In genomic region chr7:141590666-141591065, GRCh38 we compare ENCODE assay signal across 18 cellular contexts. TPM values are rescaled to one million over a fixed set of nuclear protein-coding genes. Genes with fewer than 3 reads are reported as not detected.
A peak's percentile ranks its signal among the peaks of the same experiment; 100 is the strongest.
DNase-seq lines count a peak whose midpoint lies in the region; ATAC-seq, FAIRE-seq and TF ChIP-seq lines count a peak whose summit lies in the region.
"Had no signal": no experiment of that assay in that cellular context is flagged by ENCODE, and none has a peak within 500 bp of the region (broad histone marks: within the 10 kb centered on the region; RNA-seq: fewer than 3 reads in every experiment).

No MANE protein-coding gene starts in this region.

- H4K20me1 ChIP-seq in GM23248 (ENCODE audit: insufficient read depth) (no peaks in the 10 kb centered on the region), mammary epithelial cell (ENCODE audit: insufficient read depth, low read length) (no peaks in the 10 kb centered on the region)

- H2AFZ ChIP-seq in GM23248 (no peak overlapping the region), mammary epithelial cell (ENCODE audit: low read depth, low read length) (no peak overlapping the region)
- H2AFZ ChIP-seq: PC-9 had no signal

- intact Hi-C loops in mammary epithelial cell (cut with micrococcal nuclease) (no loop called here), adrenal gland (cut with DNase I) (no loop called here)

- no peak for TF ChIP-seq POLR2A in adrenal gland (IDR thresholded peaks at IDR 0.05)

- H3K27ac ChIP-seq in GM23248 (no peak overlapping the region), mammary epithelial cell (ENCODE audit: insufficient read depth, low read depth, low read length) (no peak overlapping the region), adrenal gland (no peak overlapping the region)
- H3K27ac ChIP-seq: ascending aorta, PC-9, sigmoid colon, SJSA1, tibial artery had no signal

- no peak overlapping the region for H3K9ac ChIP-seq in GM23248
- no peak overlapping the region for H3K9ac ChIP-seq in mammary epithelial cell (ENCODE audit: insufficient read depth, low read length)

- H3F3A ChIP-seq in GM23248 (ENCODE audit: insufficient read depth): peaks cover 25% of the 10 kb centered on the region

- DNase-seq in GM18507 (ENCODE audit: extremely low spot score, insufficient read length, low read depth) (no peak), GM23248 (peak; percentile 1), mammary epithelial cell (peak; percentile 57), iris pigment epithelial cell (ENCODE audit: low read depth) (peak; percentile 76), adrenal gland (no peak), GM13977 (ENCODE audit: low spot score) (no peak)
- DNase-seq: DMS79 treated with DMSO at 0.1 percent for 48 hours; foreskin melanocyte; NCI-H1436; NCI-H774; PC-9; sigmoid colon; stimulated activated naive B cell treated with anti-CD40 and anti-IgM and Interleukin-4, amounts not matched to agents 10 μg/mL and 1 μg/mL and 100 μg/mL, for 72 hours; tibial artery had no signal

- no peak overlapping the region for H3K4me3 ChIP-seq in GM23248
- H3K4me3 ChIP-seq in mammary epithelial cell (replicated peaks in 1 of 3; ENCODE audit: insufficient read depth in 1 of 3, low read depth in 2 of 3, low read length in 3 of 3): no peak overlapping the region
- H3K4me3 ChIP-seq in adrenal gland: no peak overlapping the region
- H3K4me3 ChIP-seq: ascending aorta, PC-9, sigmoid colon, SJSA1, tibial artery had no signal

- H3K36me3 ChIP-seq in GM23248 (ENCODE audit: low read depth): no peaks in the 10 kb centered on the region
- H3K36me3 ChIP-seq in mammary epithelial cell (ENCODE audit: insufficient read depth, low read length): no peaks in the 10 kb centered on the region
- H3K36me3 ChIP-seq in adrenal gland (replicated peaks in 1 of 2): no peaks in the 10 kb centered on the region

- BruUV-seq in mammary epithelial cell (replicated peaks; lab: Mats Ljungman, UMichigan): no TSS peak

- peaks cover 9% of the 10 kb centered on the region; the same call in 1 of the 2 replicates for H3K79me2 ChIP-seq in GM23248 (ENCODE audit: insufficient read depth)
- H3K79me2 ChIP-seq in mammary epithelial cell (ENCODE audit: insufficient read depth, low read length): peaks cover 4% of the 10 kb centered on the region

- dilution Hi-C loops in mammary epithelial cell (cut with HindIII; ENCODE audit: low sequenced_read_pairs): no loop called here

- CTCF ChIA-PET in mammary epithelial cell (lab: Charles Lee; ENCODE audit: low non-redundant PET): interaction anchor here (0.5 kb wide), 1 partner anchor 338 kb away, joined by 3 read pairs; no protein-coding TSS in a partner anchor

- no peaks in the 10 kb centered on the region for H3K27me3 ChIP-seq in GM23248 (replicated peaks; ENCODE audit: insufficient read depth)
- H3K27me3 ChIP-seq in mammary epithelial cell (ENCODE audit: insufficient read depth, low read length): no peaks in the 10 kb centered on the region
- no peaks in the 10 kb centered on the region for H3K27me3 ChIP-seq in adrenal gland
- H3K27me3 ChIP-seq: ascending aorta, sigmoid colon, SJSA1, tibial artery had no signal

- no peak for ATAC-seq in GM18517 (IDR thresholded peaks at IDR 0.05; ENCODE audit: unreplicated experiment)
- ATAC-seq: stimulated activated naive B cell treated with anti-CD40 and anti-IgM and Interleukin-4, amounts not matched to agents 10 μg/mL and 1 μg/mL and 100 μg/mL, for 72 hours had no signal

- WGBS in GM23248 (ENCODE audit: low coverage in 1 of 2, low lambda C conversion rate in 2 of 2, missing lambda C conversion rate in 2 of 2), 2 experiments: 96 to 97% methylated on average over 3 of the region's 3 CpGs
- WGBS in mammary epithelial cell (ENCODE audit: low coverage, missing lambda C conversion rate): 87% methylated on average over 3 of the region's 3 CpGs
- WGBS in adrenal gland, 4 donors: 85 to 97% (median 91%) methylated on average over 3 of the region's 3 CpGs

- no peak for TF ChIP-seq CTCF in mammary epithelial cell (conservative IDR thresholded peaks at IDR 0.05 in 1 of 2, IDR thresholded peaks at IDR 0.05 in 1 of 2; ENCODE audit: extremely low read depth in 1 of 2, insufficient read depth in 1 of 2, low read depth in 1 of 2, low read length in 2 of 2)
- no peak for TF ChIP-seq CTCF in adrenal gland (IDR thresholded peaks at IDR 0.05)
- TF ChIP-seq CTCF in GM13977 (IDR thresholded peaks at IDR 0.05; ENCODE audit: extremely low read depth, insufficient read depth, missing control alignments): no peak

- H3K9me2 ChIP-seq in GM23248 (ENCODE audit: insufficient read depth): no peaks in the 10 kb centered on the region

- FAIRE-seq in GM18507 (lab: Jason Lieb, UNC): peak; percentile 33
- FAIRE-seq: colon had no signal

- no peak overlapping the region for H3K4me2 ChIP-seq in GM23248 (ENCODE audit: unreplicated experiment)
- H3K4me2 ChIP-seq in mammary epithelial cell (ENCODE audit: insufficient read depth, low read depth, low read length): no peak overlapping the region
- H3K4me2 ChIP-seq: PC-9 had no signal

- peaks cover 21% of the 10 kb centered on the region for H3K4me1 ChIP-seq in GM23248 (ENCODE audit: insufficient read depth)
- H3K4me1 ChIP-seq in mammary epithelial cell (ENCODE audit: insufficient read depth, low read length): peaks cover 19% of the 10 kb centered on the region
- H3K4me1 ChIP-seq in adrenal gland (replicated peaks in 1 of 2): peaks cover 0 to 6% of the 10 kb centered on the region in 2 donors
- H3K4me1 ChIP-seq: ascending aorta had no signal

- H3K9me3 ChIP-seq in GM23248 (ENCODE audit: low read depth): no peaks in the 10 kb centered on the region
- no peaks in the 10 kb centered on the region for H3K9me3 ChIP-seq in mammary epithelial cell (replicated peaks; ENCODE audit: insufficient read depth, low read length)
- no peaks in the 10 kb centered on the region for H3K9me3 ChIP-seq in adrenal gland (replicated peaks in 1 of 3)
- H3K9me3 ChIP-seq: ascending aorta, sigmoid colon, SJSA1, tibial artery had no signal

- in situ Hi-C loops in GM23248 (cut with MboI) (no loop called here), mammary epithelial cell (cut with MboI; ENCODE audit: low sequenced_read_pairs in 2 of 2) (no loop called here), GM13977 (cut with MboI; ENCODE audit: low pct_unique_long_range_greater_than_20kb, low sequenced_read_pairs, unreplicated experiment) (no loop called here)

RNA-seq across cellular contexts. Expression of gene AGK, which starts 39.5 kb away (rescaled TPM):
- 24.1 and 35.5 TPM in 2 replicates for total RNA-seq in GM23248 (2014; rRNA removed; shearing (Covaris generic))
- 18.3 and 20.4 TPM in 2 replicates for polyA plus RNA-seq in GM23248 (2016; fragmentation: Nextera tagmentation; extraction: Ambion mirVana)
- total RNA-seq in mammary epithelial cell: 10 to 100 TPM; 26.2 to 34.7 TPM
- polyA plus RNA-seq in mammary epithelial cell: 24.2 TPM
- 16.1 TPM for polyA minus RNA-seq in mammary epithelial cell
- total RNA-seq in adrenal gland: 10 to 100 TPM; 23.9 to 89.9 (median 28.3) TPM
- 10 to 100 TPM; 11.1 to 39.6 (median 17.4) TPM for polyA plus RNA-seq in adrenal gland

Comparison
In these comparisons a context has a peak if more than half of its experiments do, and no peak if none do; other contexts are left out.
1. DNase-seq: peak in GM23248 (single experiment), mammary epithelial cell (single experiment) and iris pigment epithelial cell (single experiment); none in GM18507 (single experiment), adrenal gland (0 of 7) and GM13977 (single experiment).